8 cellular contexts compared by ENCODE assay signal in the genomic region with DNA sequence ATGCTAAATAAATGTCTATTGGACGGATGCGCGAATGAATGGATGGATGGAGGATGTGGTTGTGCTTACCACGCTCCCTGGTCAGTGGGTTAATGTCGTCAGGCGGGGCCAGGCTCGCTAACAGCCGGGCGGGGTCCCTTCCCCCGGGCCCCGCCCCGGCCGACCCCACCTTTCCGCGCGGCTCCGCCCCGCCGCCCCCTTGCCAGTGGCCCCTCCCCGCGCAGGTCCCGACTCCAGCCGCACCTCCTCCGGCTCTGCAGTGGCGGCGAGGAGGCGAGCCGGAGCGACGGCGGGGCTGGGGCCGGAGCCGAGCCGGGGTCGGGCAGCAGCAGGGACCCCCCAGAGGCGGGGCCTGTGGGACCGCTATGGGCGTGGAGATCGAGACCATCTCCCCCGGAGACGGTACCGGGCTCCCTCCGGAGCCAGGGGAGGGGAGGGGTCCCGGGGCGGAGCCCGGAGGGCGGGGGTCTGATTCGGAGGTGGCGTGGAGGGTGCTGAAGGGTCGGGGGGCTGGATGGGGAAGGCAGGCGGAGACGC. TPM values are rescaled to one million over a fixed set of nuclear protein-coding genes. Genes with fewer than 3 reads are reported as not detected.
DNase-seq lines count a peak whose midpoint lies in the region; ATAC-seq and TF ChIP-seq lines count a peak whose summit lies in the region.

Gene FKBP1B (plus strand): TSS at position 257 of the 537 bp plus-strand sequence. CDS start 109 bp downstream, at position 366.

- H3K9ac ChIP-seq in BLaER1 (peak within 1 kb of the TSS; percentile 41), adipocyte (ENCODE audit: low read length) (peak within 1 kb of the TSS; percentile 69)

- ATAC-seq in RWPE2 (ENCODE audit: low read depth) (peak; percentile 51), HG02852 (IDR thresholded peaks at IDR 0.05; ENCODE audit: unreplicated experiment) (no peak)

- H4K20me1 ChIP-seq in BLaER1: peaks cover 10% of the 10 kb centered on the region; the same call in 1 of the 2 replicates

- peaks cover 54% of the 10 kb centered on the region for H3K27me3 ChIP-seq in BLaER1
- no peaks in the 10 kb centered on the region for H3K27me3 ChIP-seq in RWPE2 (ENCODE audit: insufficient read depth, poor library complexity, severe bottlenecking)
- H3K27me3 ChIP-seq in adipocyte (replicated peaks; ENCODE audit: control insufficient read depth, insufficient read depth, low read length): no peaks in the 10 kb centered on the region
- H3K27me3 ChIP-seq in right atrium auricular region: no peaks in the 10 kb centered on the region

- H3K36me3 ChIP-seq in BLaER1: no peaks in the 10 kb centered on the region
- no peaks in the 10 kb centered on the region for H3K36me3 ChIP-seq in RWPE2 (ENCODE audit: low read depth)
- no peaks in the 10 kb centered on the region for H3K36me3 ChIP-seq in adipocyte (ENCODE audit: control insufficient read depth, insufficient read depth, low read length, severe bottlenecking)
- no peaks in the 10 kb centered on the region for H3K36me3 ChIP-seq in right atrium auricular region

- peak within 1 kb of the TSS; percentile 90 for H3K4me2 ChIP-seq in BLaER1

- peak; percentile 38 for DNase-seq in HK-2 (ENCODE audit: unreplicated experiment)
- DNase-seq in RWPE2 (ENCODE audit: low spot score): peak; percentile 81
- DNase-seq in adipocyte (ENCODE audit: low read depth): peak; percentile 67
- peak; percentile 61 for DNase-seq in right atrium auricular region (ENCODE audit: low spot score)
- DNase-seq in putamen (ENCODE audit: low spot score): peak; percentile 46
- DNase-seq in pons (ENCODE audit: low spot score): no peak

- H3K4me3 ChIP-seq in BLaER1: peak within 1 kb of the TSS; percentile 70
- H3K4me3 ChIP-seq in RWPE2 (ENCODE audit: severe bottlenecking): peak within 1 kb of the TSS; percentile 48
- H3K4me3 ChIP-seq in adipocyte (ENCODE audit: low read length): peak within 1 kb of the TSS; percentile 83
- H3K4me3 ChIP-seq in right atrium auricular region: peak within 1 kb of the TSS; percentile 67 to 79

- H3K9me3 ChIP-seq in BLaER1 (no peaks in the 10 kb centered on the region), RWPE2 (ENCODE audit: severe bottlenecking) (no peaks in the 10 kb centered on the region), adipocyte (ENCODE audit: control insufficient read depth, low read length) (no peaks in the 10 kb centered on the region), right atrium auricular region (no peaks in the 10 kb centered on the region)

- no peak for TF ChIP-seq CTCF in RWPE2 (IDR thresholded peaks at IDR 0.05; ENCODE audit: poor library complexity, severe bottlenecking)
- no peak for TF ChIP-seq CTCF in right atrium auricular region (IDR thresholded peaks at IDR 0.05)

- no peak within 1 kb of the TSS for H3K27ac ChIP-seq in BLaER1
- peak within 1 kb of the TSS; percentile 19 for H3K27ac ChIP-seq in RWPE2 (ENCODE audit: poor library complexity, severe bottlenecking)
- peak within 1 kb of the TSS; percentile 52 to 56 for H3K27ac ChIP-seq in right atrium auricular region

- peaks cover 37% of the 10 kb centered on the region for H3K4me1 ChIP-seq in BLaER1
- peaks cover 7% of the 10 kb centered on the region for H3K4me1 ChIP-seq in RWPE2 (ENCODE audit: insufficient read depth, poor library complexity, severe bottlenecking)
- peaks cover 7% of the 10 kb centered on the region for H3K4me1 ChIP-seq in adipocyte (ENCODE audit: control insufficient read depth, insufficient read depth, low read length)
- H3K4me1 ChIP-seq in right atrium auricular region: peaks cover 0 to 26% of the 10 kb centered on the region in 2 donors

RNA-seq across cellular contexts. Expression of gene FKBP1B, which starts in this region (rescaled TPM):
- 1 to 10 TPM; 5.0 to 8.5 TPM for total RNA-seq in right atrium auricular region
